In the genomic region with DNA sequence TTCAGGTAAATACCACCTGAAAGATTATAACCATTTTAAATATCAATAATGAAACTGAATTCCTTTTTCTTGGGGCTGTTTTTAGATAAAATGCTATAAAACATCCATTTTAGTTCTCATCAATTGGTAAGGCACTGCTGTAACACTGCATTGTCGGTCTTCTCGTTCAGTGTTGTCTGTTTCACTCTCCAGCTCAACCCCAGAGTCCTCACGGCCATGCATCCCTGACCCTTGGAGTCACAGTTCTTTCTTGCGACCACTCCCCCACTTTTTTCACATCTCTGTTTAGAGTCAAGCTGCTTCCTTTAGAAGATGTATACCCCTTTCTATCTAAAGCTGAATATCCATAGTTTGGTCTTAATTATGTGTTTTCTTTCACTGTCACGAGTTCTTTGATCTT, we compare ENCODE assay signal across 15 cellular contexts. TPM values are rescaled to one million over a fixed set of nuclear protein-coding genes. Genes with fewer than 3 reads are reported as not detected.
"Had no signal": no experiment of that assay in that cellular context is flagged by ENCODE, and none has a peak within 500 bp of the region (broad histone marks: within the 10 kb centered on the region; RNA-seq: fewer than 3 reads in every experiment).

No MANE protein-coding gene starts in this region.

RNA-seq across cellular contexts. Expression of gene OR2A42, which starts 7.6 kb away (rescaled TPM):
- total RNA-seq: left colon, left lobe of liver, left lung, left ventricle myocardium inferior, left ventricle myocardium superior, liver, lower lobe of right lung, lung microvascular endothelial cell, mammary epithelial cell, mesenteric fat pad, mucosa of gallbladder, myocyte had no signal
- polyA plus RNA-seq: immature natural killer cell; keratinocyte; liver; mammary epithelial cell; naive thymus-derived CD4-positive, alpha-beta T cell had no signal

RNA-seq across cellular contexts. Expression of gene OR2A7, which starts 17.6 kb away (rescaled TPM):
- total RNA-seq: lung microvascular endothelial cell, myocyte had no signal
- polyA plus RNA-seq: immature natural killer cell had no signal

RNA-seq across cellular contexts. Expression of gene CTAGE8, which starts 22.1 kb away (rescaled TPM):
- total RNA-seq: left ventricle myocardium superior, lung microvascular endothelial cell, myocyte had no signal
- polyA plus RNA-seq: immature natural killer cell had no signal

RNA-seq across cellular contexts. Expression of gene ARHGEF35, which starts 51.3 kb away (rescaled TPM):
- total RNA-seq: lung microvascular endothelial cell had no signal
- polyA plus RNA-seq: immature natural killer cell had no signal
